Comparison of ENCODE assay signal across 1 cellular context in the genomic region with DNA sequence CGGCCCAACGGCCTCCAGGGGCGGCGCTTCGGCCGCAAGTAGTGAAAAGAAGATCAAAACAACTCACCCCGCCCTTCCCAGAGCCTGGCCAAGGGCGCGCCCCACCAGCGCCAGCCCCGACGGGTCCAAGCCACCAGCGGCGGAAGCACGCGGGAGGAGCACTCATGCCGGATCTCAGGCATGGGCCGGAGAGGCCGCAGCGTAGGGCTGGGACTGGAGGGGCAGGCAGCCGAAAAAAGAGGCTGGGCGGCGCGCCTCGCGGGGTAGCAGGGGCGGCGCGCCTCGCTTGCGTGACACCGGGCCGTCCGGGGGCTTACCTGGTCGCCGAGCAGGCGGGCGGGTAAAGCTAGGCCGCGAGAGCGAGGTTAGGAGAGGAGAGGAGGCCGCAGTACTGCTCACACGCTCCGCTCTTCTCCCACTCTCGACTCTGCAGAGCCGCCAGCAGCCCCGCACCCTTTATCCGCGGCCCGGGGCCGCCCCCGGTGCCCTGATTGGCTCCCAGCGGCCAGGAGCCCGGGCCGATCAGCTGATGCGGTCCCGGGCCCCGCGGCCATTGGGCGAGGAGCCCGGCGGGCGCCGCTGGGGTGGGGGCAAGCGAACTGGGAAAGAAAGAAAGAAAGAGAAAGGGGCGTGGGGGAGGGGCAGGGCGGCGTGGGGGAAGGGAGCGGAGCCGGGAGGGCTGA.
TF ChIP-seq lines count a peak whose summit lies in the region.

Gene GLUL, minus strand, starts transcription at position 429 of the 683 bp plus-strand sequence. CDS start 3,053 bp downstream, outside the sequence.

TF ChIP-seq in HepG2, 621 proteins besides CTCF, POLR2A, EP300 and RAD21 (continued from another document and continues in another):
- no peak; the same call in 1 of the 2 replicates for TF ChIP-seq ZNF569 (CRISPR knock-in tag; IDR thresholded peaks at IDR 0.05; ENCODE audit: borderline replicate concordance)
- peak; percentile 87 for TF ChIP-seq ZNF687 (CRISPR knock-in tag; IDR thresholded peaks at IDR 0.05)
- TF ChIP-seq IKZF4 (CRISPR knock-in tag; IDR thresholded peaks at IDR 0.05; ENCODE audit: borderline replicate concordance, low read depth, not compliant biosample characterization), result peak; percentile 89
- TF ChIP-seq CHCHD3 (CRISPR knock-in tag; IDR thresholded peaks at IDR 0.05), result no peak
- TF ChIP-seq, protein P1, sequence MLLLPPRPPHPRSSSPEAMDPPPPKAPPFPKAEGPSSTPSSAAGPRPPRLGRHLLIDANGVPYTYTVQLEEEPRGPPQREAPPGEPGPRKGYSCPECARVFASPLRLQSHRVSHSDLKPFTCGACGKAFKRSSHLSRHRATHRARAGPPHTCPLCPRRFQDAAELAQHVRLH (CRISPR knock-in tag; IDR thresholded peaks at IDR 0.05; ENCODE audit: borderline replicate concordance, low read depth), result peak; percentile 48; the same call in 1 of the 2 replicates
- no peak for TF ChIP-seq ZMAT5 (CRISPR knock-in tag; IDR thresholded peaks at IDR 0.05; ENCODE audit: borderline replicate concordance, low read depth)
- no peak for TF ChIP-seq HOXA7 (CRISPR knock-in tag; IDR thresholded peaks at IDR 0.05)
- TF ChIP-seq, protein P2, sequence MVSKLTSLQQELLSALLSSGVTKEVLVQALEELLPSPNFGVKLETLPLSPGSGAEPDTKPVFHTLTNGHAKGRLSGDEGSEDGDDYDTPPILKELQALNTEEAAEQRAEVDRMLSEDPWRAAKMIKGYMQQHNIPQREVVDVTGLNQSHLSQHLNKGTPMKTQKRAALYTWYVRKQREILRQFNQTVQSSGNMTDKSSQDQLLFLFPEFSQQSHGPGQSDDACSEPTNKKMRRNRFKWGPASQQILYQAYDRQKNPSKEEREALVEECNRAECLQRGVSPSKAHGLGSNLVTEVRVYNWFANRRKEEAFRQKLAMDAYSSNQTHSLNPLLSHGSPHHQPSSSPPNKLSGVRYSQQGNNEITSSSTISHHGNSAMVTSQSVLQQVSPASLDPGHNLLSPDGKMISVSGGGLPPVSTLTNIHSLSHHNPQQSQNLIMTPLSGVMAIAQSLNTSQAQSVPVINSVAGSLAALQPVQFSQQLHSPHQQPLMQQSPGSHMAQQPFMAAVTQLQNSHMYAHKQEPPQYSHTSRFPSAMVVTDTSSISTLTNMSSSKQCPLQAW (CRISPR knock-in tag; IDR thresholded peaks at IDR 0.05), result peak; percentile 72; the same call in 1 of the 2 replicates
- no peak; the same call in 1 of the 2 replicates for TF ChIP-seq MLLT10 (CRISPR knock-in tag; IDR thresholded peaks at IDR 0.05)
- TF ChIP-seq, protein P3, sequence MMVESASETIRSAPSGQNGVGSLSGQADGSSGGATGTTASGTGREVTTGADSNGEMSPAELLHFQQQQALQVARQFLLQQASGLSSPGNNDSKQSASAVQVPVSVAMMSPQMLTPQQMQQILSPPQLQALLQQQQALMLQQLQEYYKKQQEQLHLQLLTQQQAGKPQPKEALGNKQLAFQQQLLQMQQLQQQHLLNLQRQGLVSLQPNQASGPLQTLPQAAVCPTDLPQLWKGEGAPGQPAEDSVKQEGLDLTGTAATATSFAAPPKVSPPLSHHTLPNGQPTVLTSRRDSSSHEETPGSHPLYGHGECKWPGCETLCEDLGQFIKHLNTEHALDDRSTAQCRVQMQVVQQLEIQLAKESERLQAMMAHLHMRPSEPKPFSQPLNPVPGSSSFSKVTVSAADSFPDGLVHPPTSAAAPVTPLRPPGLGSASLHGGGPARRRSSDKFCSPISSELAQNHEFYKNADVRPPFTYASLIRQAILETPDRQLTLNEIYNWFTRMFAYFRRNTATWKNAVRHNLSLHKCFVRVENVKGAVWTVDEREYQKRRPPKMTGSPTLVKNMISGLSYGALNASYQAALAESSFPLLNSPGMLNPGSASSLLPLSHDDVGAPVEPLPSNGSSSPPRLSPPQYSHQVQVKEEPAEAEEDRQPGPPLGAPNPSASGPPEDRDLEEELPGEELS (CRISPR knock-in tag; IDR thresholded peaks at IDR 0.05), result no peak
- no peak for TF ChIP-seq ZNF562 (CRISPR knock-in tag; IDR thresholded peaks at IDR 0.05; ENCODE audit: borderline replicate concordance)
- peak; percentile 89 for TF ChIP-seq ZNF296 (CRISPR knock-in tag; conservative IDR thresholded peaks at IDR 0.05)
- TF ChIP-seq, protein P4, sequence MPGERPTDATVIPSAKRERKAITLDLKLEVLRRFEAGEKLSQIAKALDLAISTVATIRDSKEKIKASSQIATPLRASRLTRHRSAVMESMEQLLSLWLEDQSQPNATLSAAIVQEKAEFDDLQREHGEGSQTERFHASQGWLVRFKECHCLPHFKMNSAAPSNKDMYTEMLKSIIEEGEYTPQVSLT (CRISPR knock-in tag; IDR thresholded peaks at IDR 0.05; ENCODE audit: borderline replicate concordance, low read depth), result no peak; the same call in 1 of the 2 replicates
- no peak for TF ChIP-seq IRF1 (CRISPR knock-in tag; IDR thresholded peaks at IDR 0.05; ENCODE audit: low read depth)
- peak; percentile 26; the same call in 1 of the 2 replicates for TF ChIP-seq ZSCAN31 (CRISPR knock-in tag; IDR thresholded peaks at IDR 0.05; ENCODE audit: low read depth)
- TF ChIP-seq THAP11 (CRISPR knock-in tag; IDR thresholded peaks at IDR 0.05), result peak; percentile 34; the same call in 1 of the 2 replicates
- TF ChIP-seq MAFK (conservative IDR thresholded peaks at IDR 0.05 in 1 of 2, IDR thresholded peaks at IDR 0.05 in 1 of 2; ENCODE audit: low read length in 2 of 2), result no peak
- TF ChIP-seq MATR3 (CRISPR knock-in tag; IDR thresholded peaks at IDR 0.05), result no peak
- TF ChIP-seq SMARCC2 (IDR thresholded peaks at IDR 0.05), result no peak
- no peak for TF ChIP-seq ZNF646 (CRISPR knock-in tag; IDR thresholded peaks at IDR 0.05)
- 0 out of 2 replicates have a peak, but pooled peaks have one; percentile 15 for TF ChIP-seq U2AF2 (IDR thresholded peaks at IDR 0.05; ENCODE audit: low read depth, low read length)
- TF ChIP-seq EHMT2 (IDR thresholded peaks at IDR 0.05; ENCODE audit: borderline replicate concordance, low read depth, low read length), result no peak
- TF ChIP-seq MAFF (IDR thresholded peaks at IDR 0.05; ENCODE audit: low read depth, low read length), result no peak
- TF ChIP-seq ZBTB46 (CRISPR knock-in tag; IDR thresholded peaks at IDR 0.05; ENCODE audit: borderline replicate concordance), result 0 out of 2 replicates have a peak, but pooled peaks have one; percentile 83
- no peak for TF ChIP-seq NR2F1 (CRISPR knock-in tag; IDR thresholded peaks at IDR 0.05)
- peak; percentile 97 for TF ChIP-seq AFF4 (CRISPR knock-in tag; IDR thresholded peaks at IDR 0.05)
